In genomic region chr10:75596930-75597629, GRCh38 we compare ENCODE assay signal across 20 cellular contexts.
"Had no signal": no experiment of that assay in that cellular context is flagged by ENCODE, and none has a peak within 500 bp of the region (broad histone marks: within the 10 kb centered on the region; RNA-seq: fewer than 3 reads in every experiment).

No MANE protein-coding gene starts in this region.

- H3K9me3 ChIP-seq: ascending aorta, lower lobe of right lung, tibial nerve, vagina had no signal

- ATAC-seq: activated CD4-positive, alpha-beta T cell treated with anti-CD3 and anti-CD28 coated beads for 36 hours; activated CD8-positive, alpha-beta memory T cell treated with anti-CD3 and anti-CD28 coated beads, Interleukin-2, amount 10 ng/mL, durations not matched to agents 7 days and 5 days; activated naive CD8-positive, alpha-beta T cell treated with anti-CD3 and anti-CD28 coated beads, Interleukin-2, amount 50 U/mL, for 24 hours; foreskin keratinocyte; left colon; lower lobe of right lung; stimulated activated naive B cell treated with anti-CD40 and anti-IgM and Interleukin-4, amounts not matched to agents 10 μg/mL and 1 μg/mL and 100 μg/mL, for 72 hours had no signal

- H3K36me3 Mint-ChIP-seq: activated CD4-positive, alpha-beta memory T cell treated with anti-CD3 and anti-CD28 coated beads for 36 hours; activated CD8-positive, alpha-beta memory T cell treated with anti-CD3 and anti-CD28 coated beads, Interleukin-2, amount 10 ng/mL, durations not matched to agents 7 days and 5 days; stimulated activated naive B cell treated with anti-CD40 and anti-IgM and Interleukin-4, amounts not matched to agents 10 μg/mL and 1 μg/mL and 100 μg/mL, for 72 hours had no signal

- H3K27me3 Mint-ChIP-seq: activated CD8-positive, alpha-beta memory T cell treated with anti-CD3 and anti-CD28 coated beads, Interleukin-2, amount 10 ng/mL, durations not matched to agents 7 days and 5 days; dendritic cell treated with granulocyte-macrophage colony-stimulating factor and Interleukin-4, amounts not matched to agents 40 ng/mL and 50 ng/mL, for 4 days had no signal

- H3K4me1 ChIP-seq: foreskin keratinocyte, vagina had no signal

- H3K27ac ChIP-seq: ascending aorta, foreskin keratinocyte, lower lobe of right lung, tibial nerve, vagina, WERI-Rb-1 had no signal

- H3K4me3 Mint-ChIP-seq: activated CD4-positive, alpha-beta memory T cell treated with anti-CD3 and anti-CD28 coated beads for 36 hours; activated CD4-positive, alpha-beta T cell treated with anti-CD3 and anti-CD28 coated beads for 36 hours; activated CD8-positive, alpha-beta memory T cell treated with anti-CD3 and anti-CD28 coated beads, Interleukin-2, amount 10 ng/mL, durations not matched to agents 7 days and 5 days; activated naive CD4-positive, alpha-beta T cell treated with anti-CD3 and anti-CD28 coated beads for 36 hours; activated naive CD8-positive, alpha-beta T cell treated with anti-CD3 and anti-CD28 coated beads, Interleukin-2, amount 50 U/mL, for 24 hours; dendritic cell treated with granulocyte-macrophage colony-stimulating factor and Interleukin-4, amounts not matched to agents 40 ng/mL and 50 ng/mL, for 4 days; nephron; stimulated activated naive B cell treated with anti-CD40 and anti-IgM and Interleukin-4, amounts not matched to agents 10 μg/mL and 1 μg/mL and 100 μg/mL, for 72 hours had no signal

- DNase-seq: activated CD4-positive, alpha-beta memory T cell treated with anti-CD3 and anti-CD28 coated beads for 36 hours; activated CD4-positive, alpha-beta T cell treated with anti-CD3 and anti-CD28 coated beads for 36 hours; activated CD8-positive, alpha-beta memory T cell treated with anti-CD3 and anti-CD28 coated beads, Interleukin-2, amount 10 ng/mL, durations not matched to agents 7 days and 5 days; activated naive CD4-positive, alpha-beta T cell treated with anti-CD3 and anti-CD28 coated beads for 36 hours; activated naive CD8-positive, alpha-beta T cell treated with anti-CD3 and anti-CD28 coated beads, Interleukin-2, amount 50 U/mL, for 24 hours; activated T-cell treated with anti-CD3 and anti-CD28 coated beads, Interleukin-2, amount 50 U/mL, for 1 hour; effector memory CD4-positive, alpha-beta T cell; foreskin keratinocyte; left colon; lower lobe of right lung; stimulated activated CD4-positive, alpha-beta T cell treated with anti-CD3 and anti-CD28 coated beads, Interleukin-2, amount 100 ng/mL, for 48 hours; stimulated activated naive B cell treated with anti-CD40 and anti-IgM and Interleukin-4, amounts not matched to agents 10 μg/mL and 1 μg/mL and 100 μg/mL, for 72 hours; T1000; WERI-Rb-1 had no signal

- H3K27me3 ChIP-seq: ascending aorta, tibial nerve, vagina had no signal

- H3K36me3 ChIP-seq: ascending aorta, lower lobe of right lung, tibial nerve, vagina, WERI-Rb-1 had no signal

- H3K4me1 Mint-ChIP-seq: activated CD4-positive, alpha-beta T cell treated with anti-CD3 and anti-CD28 coated beads for 36 hours; activated CD8-positive, alpha-beta memory T cell treated with anti-CD3 and anti-CD28 coated beads, Interleukin-2, amount 10 ng/mL, durations not matched to agents 7 days and 5 days; activated naive CD8-positive, alpha-beta T cell treated with anti-CD3 and anti-CD28 coated beads, Interleukin-2, amount 50 U/mL, for 24 hours; stimulated activated naive B cell treated with anti-CD40 and anti-IgM and Interleukin-4, amounts not matched to agents 10 μg/mL and 1 μg/mL and 100 μg/mL, for 72 hours had no signal

- H3K9me3 Mint-ChIP-seq: activated CD4-positive, alpha-beta memory T cell treated with anti-CD3 and anti-CD28 coated beads for 36 hours; activated naive CD4-positive, alpha-beta T cell treated with anti-CD3 and anti-CD28 coated beads for 36 hours; activated naive CD8-positive, alpha-beta T cell treated with anti-CD3 and anti-CD28 coated beads, Interleukin-2, amount 50 U/mL, for 24 hours; activated T-helper 2 cell treated with anti-CD3 and anti-CD28 coated beads, Interferon-gamma antibody, Interleukin-2, Interleukin-4, amounts not matched to agents 10 μg/mL and 5 μg/mL and 100 μg/mL, durations not matched to agents 14 hours and 24 hours and 36 hours; dendritic cell treated with granulocyte-macrophage colony-stimulating factor and Interleukin-4, amounts not matched to agents 40 ng/mL and 50 ng/mL, for 4 days; nephron; stimulated activated naive B cell treated with anti-CD40 and anti-IgM and Interleukin-4, amounts not matched to agents 10 μg/mL and 1 μg/mL and 100 μg/mL, for 72 hours had no signal

- H3K27ac Mint-ChIP-seq: activated CD4-positive, alpha-beta memory T cell treated with anti-CD3 and anti-CD28 coated beads for 36 hours; activated CD4-positive, alpha-beta T cell treated with anti-CD3 and anti-CD28 coated beads for 36 hours; activated CD8-positive, alpha-beta memory T cell treated with anti-CD3 and anti-CD28 coated beads, Interleukin-2, amount 10 ng/mL, durations not matched to agents 7 days and 5 days; activated naive CD4-positive, alpha-beta T cell treated with anti-CD3 and anti-CD28 coated beads for 36 hours; activated naive CD8-positive, alpha-beta T cell treated with anti-CD3 and anti-CD28 coated beads, Interleukin-2, amount 50 U/mL, for 24 hours; activated T-helper 2 cell treated with anti-CD3 and anti-CD28 coated beads, Interferon-gamma antibody, Interleukin-2, Interleukin-4, amounts not matched to agents 10 μg/mL and 5 μg/mL and 100 μg/mL, durations not matched to agents 14 hours and 24 hours and 36 hours; dendritic cell treated with granulocyte-macrophage colony-stimulating factor and Interleukin-4, amounts not matched to agents 40 ng/mL and 50 ng/mL, for 4 days; stimulated activated naive B cell treated with anti-CD40 and anti-IgM and Interleukin-4, amounts not matched to agents 10 μg/mL and 1 μg/mL and 100 μg/mL, for 72 hours had no signal

- H3K4me3 ChIP-seq: ascending aorta, lower lobe of right lung, tibial nerve, vagina had no signal
